10 cellular contexts compared by ENCODE assay signal in genomic region chr2:128638741-128639477, GRCh38.
DNase-seq lines count a peak whose midpoint lies in the region; ATAC-seq and TF ChIP-seq lines count a peak whose summit lies in the region.
"Had no signal": no experiment of that assay in that cellular context is flagged by ENCODE, and none has a peak within 500 bp of the region (broad histone marks: within the 10 kb centered on the region; RNA-seq: fewer than 3 reads in every experiment).

No MANE protein-coding gene starts in this region.

- no peak for TF ChIP-seq RAD21 in Ishikawa (IDR thresholded peaks at IDR 0.05; ENCODE audit: low read depth)

- DNase-seq in DMS 273 treated with DMSO at 0.1 percent for 48 hours (lab: John Stamatoyannopoulos, UW) (peak; percentile 19), neural crest cell (ENCODE audit: low read depth, low spot score) (peak; percentile 62), NK-92 (lab: John Stamatoyannopoulos, UW; ENCODE audit: unreplicated experiment) (no peak)
- no peak for DNase-seq in CD4-positive, alpha-beta memory T cell
- DNase-seq in activated CD4-positive, alpha-beta T cell treated with anti-CD3 and anti-CD28 coated beads for 36 hours, result no peak
- no peak for DNase-seq in activated CD4-positive, CD25-positive, alpha-beta regulatory T cell treated with anti-CD3 and anti-CD28 coated beads, Interleukin-2, amount 50 U/mL, for 72 hours
- DNase-seq: activated effector memory CD4-positive, alpha-beta T cell treated with Interleukin-2 at 50 U/mL for 16 hours; T1000 had no signal

- H3K4me3 Mint-ChIP-seq in neural crest cell, result peak overlapping the region; percentile 65
- H3K4me3 Mint-ChIP-seq in CD4-positive, alpha-beta memory T cell, result peak overlapping the region in 1 of 8 donors; percentile 8
- H3K4me3 Mint-ChIP-seq in activated CD4-positive, alpha-beta T cell treated with anti-CD3 and anti-CD28 coated beads for 36 hours, result no peak overlapping the region

- H3K27ac Mint-ChIP-seq in neural crest cell (ENCODE audit: unreplicated experiment), result peak overlapping the region; percentile 98
- no peak overlapping the region for H3K27ac Mint-ChIP-seq in CD4-positive, alpha-beta memory T cell
- no peak overlapping the region for H3K27ac Mint-ChIP-seq in activated CD4-positive, alpha-beta T cell treated with anti-CD3 and anti-CD28 coated beads for 36 hours

- H3K36me3 ChIP-seq in ectodermal cell (ENCODE audit: control insufficient read depth, insufficient read depth, low read length), result no peaks in the 10 kb centered on the region
- H3K36me3 ChIP-seq in CD4-positive, alpha-beta memory T cell (ENCODE audit: insufficient read depth, low read length), result no peaks in the 10 kb centered on the region

- H3K27me3 Mint-ChIP-seq in neural crest cell (ENCODE audit: low read depth), result no peaks in the 10 kb centered on the region
- peaks cover 0 to 2% of the 10 kb centered on the region in 2 donors for H3K27me3 Mint-ChIP-seq in CD4-positive, alpha-beta memory T cell
- peaks cover 1% of the 10 kb centered on the region for H3K27me3 Mint-ChIP-seq in activated CD4-positive, alpha-beta T cell treated with anti-CD3 and anti-CD28 coated beads for 36 hours

- POLR2A ChIA-PET in CD4-positive, alpha-beta memory T cell (lab: Charles Lee; ENCODE audit: partially characterized antibody), result no interaction called here
- POLR2A ChIA-PET in activated CD4-positive, alpha-beta T cell treated with anti-CD3 and anti-CD28 coated beads for 36 hours (lab: Charles Lee), result no interaction called here

- CTCF ChIA-PET in CD4-positive, alpha-beta memory T cell (lab: Charles Lee; ENCODE audit: partially characterized antibody), result no interaction called here
- CTCF ChIA-PET in activated CD4-positive, alpha-beta T cell treated with anti-CD3 and anti-CD28 coated beads for 36 hours (lab: Charles Lee), result interaction anchor here (0.7 kb wide), 1 partner anchor 15 kb away, joined by 3 read pairs; no protein-coding TSS in a partner anchor

- H3K4me3 ChIP-seq in ectodermal cell (ENCODE audit: insufficient read depth, low read depth, low read length), result no peak overlapping the region
- no peak overlapping the region for H3K4me3 ChIP-seq in CD4-positive, alpha-beta memory T cell (ENCODE audit: low read length in 2 of 2)

- H3K4me1 Mint-ChIP-seq in neural crest cell, result peaks cover 55% of the 10 kb centered on the region
- no peaks in the 10 kb centered on the region for H3K4me1 Mint-ChIP-seq in CD4-positive, alpha-beta memory T cell
- H3K4me1 Mint-ChIP-seq in activated CD4-positive, alpha-beta T cell treated with anti-CD3 and anti-CD28 coated beads for 36 hours, result no peaks in the 10 kb centered on the region

- no peaks in the 10 kb centered on the region for H3K9me3 ChIP-seq in ectodermal cell (ENCODE audit: control insufficient read depth, low read length)
- no peaks in the 10 kb centered on the region for H3K9me3 ChIP-seq in CD4-positive, alpha-beta memory T cell (ENCODE audit: control insufficient read depth in 1 of 2, low read length in 2 of 2)

- no peaks in the 10 kb centered on the region for H3K9me3 Mint-ChIP-seq in neural crest cell
- peaks cover 0 to 5% (median 0%) of the 10 kb centered on the region in 8 donors for H3K9me3 Mint-ChIP-seq in CD4-positive, alpha-beta memory T cell
- H3K9me3 Mint-ChIP-seq in activated CD4-positive, alpha-beta T cell treated with anti-CD3 and anti-CD28 coated beads for 36 hours (ENCODE audit: low read depth), result no peaks in the 10 kb centered on the region

- TF ChIP-seq CTCF in neural crest cell (conservative IDR thresholded peaks at IDR 0.05), result no peak

- intact Hi-C loops in CD4-positive, alpha-beta memory T cell (cut with micrococcal nuclease), result no loop called here
- intact Hi-C loops in activated CD4-positive, alpha-beta T cell treated with anti-CD3 and anti-CD28 coated beads for 36 hours (cut with DNase I, micrococcal nuclease), result no loop called here

- no peak for ATAC-seq in activated CD4-positive, alpha-beta T cell treated with anti-CD3 and anti-CD28 coated beads for 36 hours

- WGBS in ectodermal cell, 2 experiments, result 9 to 10% methylated on average over 8 to 9 of the region's 9 CpGs

- H3K27me3 ChIP-seq in ectodermal cell (ENCODE audit: control insufficient read depth, insufficient read depth, low read length, poor library complexity, severe bottlenecking), result no peaks in the 10 kb centered on the region
- H3K27me3 ChIP-seq in CD4-positive, alpha-beta memory T cell (ENCODE audit: insufficient read depth, low read length), result no peaks in the 10 kb centered on the region

- peaks cover 29% of the 10 kb centered on the region for H3K4me1 ChIP-seq in ectodermal cell (ENCODE audit: control insufficient read depth, insufficient read depth, low read length)
- H3K4me1 ChIP-seq in CD4-positive, alpha-beta memory T cell (ENCODE audit: insufficient read depth, low read length), result no peaks in the 10 kb centered on the region

- TF ChIP-seq EP300 in Ishikawa (IDR thresholded peaks at IDR 0.05; ENCODE audit: borderline replicate concordance), result no peak

- H3K27ac ChIP-seq in ectodermal cell (ENCODE audit: insufficient read depth, low read depth, low read length, poor library complexity, severe bottlenecking), result peak overlapping the region; percentile 94
- no peak overlapping the region for H3K27ac ChIP-seq in CD4-positive, alpha-beta memory T cell (ENCODE audit: low read depth, low read length)

- no peaks in the 10 kb centered on the region for H3K36me3 Mint-ChIP-seq in neural crest cell (ENCODE audit: low read depth)
- no peaks in the 10 kb centered on the region for H3K36me3 Mint-ChIP-seq in CD4-positive, alpha-beta memory T cell
- no peaks in the 10 kb centered on the region for H3K36me3 Mint-ChIP-seq in activated CD4-positive, alpha-beta T cell treated with anti-CD3 and anti-CD28 coated beads for 36 hours (ENCODE audit: low read depth)

TF ChIP-seq in Ishikawa, 13 proteins besides CTCF, POLR2A, EP300 and RAD21:
- TF ChIP-seq ZBTB7A (IDR thresholded peaks at IDR 0.05; ENCODE audit: low read depth) (no peak), TEAD4 (IDR thresholded peaks at IDR 0.05) (peak; percentile 86), EGR1 (IDR thresholded peaks at IDR 0.05) (no peak)

Comparison
In these comparisons a context has a peak if more than half of its experiments do, and no peak if none do; other contexts are left out.
1. DNase-seq: peak in DMS 273 treated with DMSO at 0.1 percent for 48 hours (single experiment) and neural crest cell (single experiment); none in CD4-positive, alpha-beta memory T cell (0 of 5), activated CD4-positive, alpha-beta T cell treated with anti-CD3 and anti-CD28 coated beads for 36 hours (single experiment), activated CD4-positive, CD25-positive, alpha-beta regulatory T cell treated with anti-CD3 and anti-CD28 coated beads, Interleukin-2, amount 50 U/mL, for 72 hours (single experiment) and NK-92 (single experiment).